ENCODE assay signal across 8 cellular contexts in genomic region chr3:113211370-113212154, GRCh38. TPM values are rescaled to one million over a fixed set of nuclear protein-coding genes. Genes with fewer than 3 reads are reported as not detected.
DNase-seq lines count a peak whose midpoint lies in the region; ATAC-seq and TF ChIP-seq lines count a peak whose summit lies in the region.

Gene BOC (plus strand): TSS chr3:113211557. CDS start chr3:113249803, 38,246 bp downstream.

- no peak for DNase-seq in activated CD8-positive, alpha-beta memory T cell treated with anti-CD3 and anti-CD28 coated beads, Interleukin-2, amount 10 ng/mL, durations not matched to agents 7 days and 5 days
- DNase-seq in activated CD8-positive, alpha-beta memory T cell treated with anti-CD3 and anti-CD28 coated beads for 24 hours, result no peak
- DNase-seq in NT2/D1 (ENCODE audit: low read depth, low spot score), result no peak
- no peak for DNase-seq in coronary artery (ENCODE audit: low spot score)
- no peak for DNase-seq in left lobe of liver (ENCODE audit: low spot score)
- DNase-seq in stimulated activated naive CD8-positive, alpha-beta T cell treated with anti-CD3 and anti-CD28 coated beads, Interleukin-15, amount 100 ng/mL, for 72 hours, result no peak
- no peak for DNase-seq in SHP77 (lab: John Stamatoyannopoulos, UW)

- H3K27ac Mint-ChIP-seq in activated CD8-positive, alpha-beta memory T cell treated with anti-CD3 and anti-CD28 coated beads, Interleukin-2, amount 10 ng/mL, durations not matched to agents 7 days and 5 days, result no peak within 1 kb of the TSS
- H3K27ac Mint-ChIP-seq in stimulated activated naive CD8-positive, alpha-beta T cell treated with anti-CD3 and anti-CD28 coated beads, Interleukin-15, amount 100 ng/mL, for 72 hours, result peak within 1 kb of the TSS in 1 of 2 donors; percentile 16

- peaks cover 4% of the 10 kb centered on the region for H3K36me3 ChIP-seq in NT2/D1 (ENCODE audit: insufficient read depth, insufficient read length, low read length)

- no peaks in the 10 kb centered on the region for H3K9me3 Mint-ChIP-seq in activated CD8-positive, alpha-beta memory T cell treated with anti-CD3 and anti-CD28 coated beads, Interleukin-2, amount 10 ng/mL, durations not matched to agents 7 days and 5 days (ENCODE audit: low read depth)
- H3K9me3 Mint-ChIP-seq in stimulated activated naive CD8-positive, alpha-beta T cell treated with anti-CD3 and anti-CD28 coated beads, Interleukin-15, amount 100 ng/mL, for 72 hours, result no peaks in the 10 kb centered on the region

- H3K9ac ChIP-seq in NT2/D1 (ENCODE audit: insufficient read length, low read depth), result peak within 1 kb of the TSS; percentile 90

- peak within 1 kb of the TSS; percentile 68 to 87 for H3K27ac ChIP-seq in coronary artery

- H3K27me3 ChIP-seq in NT2/D1 (ENCODE audit: insufficient read depth, insufficient read length), result peaks cover 20% of the 10 kb centered on the region

- no peaks in the 10 kb centered on the region for H3K36me3 Mint-ChIP-seq in activated CD8-positive, alpha-beta memory T cell treated with anti-CD3 and anti-CD28 coated beads, Interleukin-2, amount 10 ng/mL, durations not matched to agents 7 days and 5 days

- ATAC-seq in activated CD8-positive, alpha-beta memory T cell treated with anti-CD3 and anti-CD28 coated beads, Interleukin-2, amount 10 ng/mL, durations not matched to agents 7 days and 5 days, result peak; percentile 51
- peak; percentile 56 for ATAC-seq in left lobe of liver
- ATAC-seq in stimulated activated naive CD8-positive, alpha-beta T cell treated with anti-CD3 and anti-CD28 coated beads, Interleukin-15, amount 100 ng/mL, for 72 hours, result peak; percentile 62
- no peak for ATAC-seq in GM21737 (IDR thresholded peaks at IDR 0.05; ENCODE audit: unreplicated experiment)

- peak within 1 kb of the TSS; percentile 81 for H3K4me3 ChIP-seq in NT2/D1 (ENCODE audit: insufficient read length, low read depth)
- peak within 1 kb of the TSS; percentile 87 for H3K4me3 ChIP-seq in coronary artery

- H3K4me1 ChIP-seq in NT2/D1 (ENCODE audit: insufficient read depth, insufficient read length), result peaks cover 6% of the 10 kb centered on the region

- peak within 1 kb of the TSS; percentile 62 for H3K4me3 Mint-ChIP-seq in activated CD8-positive, alpha-beta memory T cell treated with anti-CD3 and anti-CD28 coated beads, Interleukin-2, amount 10 ng/mL, durations not matched to agents 7 days and 5 days
- peak within 1 kb of the TSS; percentile 81 to 83 for H3K4me3 Mint-ChIP-seq in stimulated activated naive CD8-positive, alpha-beta T cell treated with anti-CD3 and anti-CD28 coated beads, Interleukin-15, amount 100 ng/mL, for 72 hours

- peaks cover 96% of the 10 kb centered on the region for H3K27me3 Mint-ChIP-seq in activated CD8-positive, alpha-beta memory T cell treated with anti-CD3 and anti-CD28 coated beads, Interleukin-2, amount 10 ng/mL, durations not matched to agents 7 days and 5 days
- H3K27me3 Mint-ChIP-seq in stimulated activated naive CD8-positive, alpha-beta T cell treated with anti-CD3 and anti-CD28 coated beads, Interleukin-15, amount 100 ng/mL, for 72 hours, result peaks cover 80% of the 10 kb centered on the region

- H3K4me1 Mint-ChIP-seq in activated CD8-positive, alpha-beta memory T cell treated with anti-CD3 and anti-CD28 coated beads, Interleukin-2, amount 10 ng/mL, durations not matched to agents 7 days and 5 days, result peaks cover 8% of the 10 kb centered on the region
- peaks cover 19% of the 10 kb centered on the region for H3K4me1 Mint-ChIP-seq in stimulated activated naive CD8-positive, alpha-beta T cell treated with anti-CD3 and anti-CD28 coated beads, Interleukin-15, amount 100 ng/mL, for 72 hours

- no peak for TF ChIP-seq CTCF in coronary artery (IDR thresholded peaks at IDR 0.05)

- H3K9me3 ChIP-seq in NT2/D1 (ENCODE audit: insufficient read depth, low read length), result no peaks in the 10 kb centered on the region

- CTCF ChIA-PET in activated CD8-positive, alpha-beta memory T cell treated with anti-CD3 and anti-CD28 coated beads, Interleukin-2, amount 10 ng/mL, durations not matched to agents 7 days and 5 days (lab: Charles Lee), result no interaction called here

RNA-seq across cellular contexts. Expression of gene BOC, which starts in this region (rescaled TPM):
- not detected for total RNA-seq in activated CD8-positive, alpha-beta memory T cell treated with anti-CD3 and anti-CD28 coated beads, Interleukin-2, amount 10 ng/mL, durations not matched to agents 7 days and 5 days
- 0.50 TPM for total RNA-seq in left lobe of liver

Comparison
In these comparisons a context has a peak if more than half of its experiments do, and no peak if none do; other contexts are left out.
1. Peak in ATAC-seq in activated CD8-positive, alpha-beta memory T cell treated with anti-CD3 and anti-CD28 coated beads, Interleukin-2, amount 10 ng/mL, durations not matched to agents 7 days and 5 days; RNA of the gene not detected or under 1 TPM.
2. Peak in ATAC-seq in left lobe of liver; RNA of the gene not detected or under 1 TPM.